Comparison of ENCODE assay signal across 8 cellular contexts in genomic region chr1:150293433-150294253, GRCh38. TPM values are rescaled to one million over a fixed set of nuclear protein-coding genes. Genes with fewer than 3 reads are reported as not detected.
A peak's percentile ranks its signal among the peaks of the same experiment; 100 is the strongest.
DNase-seq lines count a peak whose midpoint lies in the region; ATAC-seq lines count a peak whose summit lies in the region.

Gene MRPS21, plus strand, starts transcription at chr1:150293861. Its CDS starts 506 bp downstream, at chr1:150294367.

- peaks cover 2% of the 10 kb centered on the region for H3K36me3 Mint-ChIP-seq in IgD-negative memory B cell

- no peaks in the 10 kb centered on the region for H3K9me3 Mint-ChIP-seq in IgD-negative memory B cell

- H3K27me3 Mint-ChIP-seq in IgD-negative memory B cell, result no peaks in the 10 kb centered on the region

- DNase-seq in DMS 273 (lab: John Stamatoyannopoulos, UW; ENCODE audit: unreplicated experiment) (peak; percentile 97), OCI-M1 (lab: John Stamatoyannopoulos, UW) (peak; percentile 97), activated T-cell treated with anti-CD3 and anti-CD28 coated beads for 1 hour (ENCODE audit: low read depth) (peak; percentile 75), epidermal melanocyte (ENCODE audit: insufficient read length, low spot score) (peak; percentile 68), middle frontal gyrus (ENCODE audit: extremely low spot score, low spot score) (peak; percentile 91)
- peak; percentile 71 to 83 for DNase-seq in stimulated activated CD8-positive, alpha-beta memory T cell treated with anti-CD3 and anti-CD28 coated beads, Interleukin-2, amount 100 ng/mL, for 48 hours (ENCODE audit: low read depth in 2 of 2)

- peak; percentile 97 for ATAC-seq in GM21529 (IDR thresholded peaks at IDR 0.05; ENCODE audit: unreplicated experiment)

- peaks cover 18 to 33% (median 25%) of the 10 kb centered on the region in 3 donors for H3K4me1 Mint-ChIP-seq in IgD-negative memory B cell

- H3K27ac Mint-ChIP-seq in IgD-negative memory B cell, result peak within 1 kb of the TSS; percentile 96 to 97 (median 97)

- peak within 1 kb of the TSS; percentile 91 to 98 (median 96) for H3K4me3 Mint-ChIP-seq in IgD-negative memory B cell

RNA-seq across cellular contexts. Expression of gene MRPS21, which starts in this region (rescaled TPM):
- 79.3 TPM for polyA plus RNA-seq in IgD-negative memory B cell

Comparison
In these comparisons a context has a peak if more than half of its experiments do, and no peak if none do; other contexts are left out.
1. Peak in every context shown above with its lines: DNase-seq and ATAC-seq.